ENCODE assay signal across 28 cellular contexts in the genomic region with DNA sequence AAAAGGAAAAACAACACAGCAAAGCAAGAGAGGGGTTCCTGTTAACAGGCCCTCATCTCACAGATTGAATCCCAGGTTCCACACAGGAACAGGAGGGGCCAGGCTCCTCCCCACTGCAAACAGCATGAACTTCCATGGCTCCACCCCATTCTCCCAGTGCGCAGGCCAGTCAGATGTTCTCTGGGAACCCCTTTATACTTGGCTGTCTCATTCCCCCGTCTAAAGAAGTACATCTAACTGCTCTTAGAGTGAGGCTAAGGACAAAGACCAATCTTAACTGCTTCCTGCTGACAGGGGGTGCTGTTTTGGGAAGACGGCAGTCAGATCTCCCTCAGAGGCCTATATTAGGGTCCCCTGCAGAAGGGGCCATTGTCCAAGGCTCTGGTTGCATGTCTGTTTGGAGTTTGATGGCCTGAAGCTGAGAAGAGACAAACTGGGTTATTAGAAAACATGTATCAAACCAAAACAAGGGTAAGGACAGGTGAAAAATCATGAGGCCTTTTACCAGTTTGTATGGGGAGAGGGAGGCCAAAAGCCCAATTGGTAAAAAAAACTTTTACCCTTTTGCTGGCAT. TPM values are rescaled to one million over a fixed set of nuclear protein-coding genes. Genes with fewer than 3 reads are reported as not detected.
DNase-seq lines count a peak whose midpoint lies in the region; ATAC-seq and TF ChIP-seq lines count a peak whose summit lies in the region.
"Had no signal": no experiment of that assay in that cellular context is flagged by ENCODE, and none has a peak within 500 bp of the region (broad histone marks: within the 10 kb centered on the region; RNA-seq: fewer than 3 reads in every experiment).

No MANE protein-coding gene starts in this region.

- peaks cover 22% of the 10 kb centered on the region for H3K36me3 Mint-ChIP-seq in endodermal cell (ENCODE audit: low read depth)
- peaks cover 5% of the 10 kb centered on the region for H3K36me3 Mint-ChIP-seq in activated naive CD8-positive, alpha-beta T cell treated with anti-CD3 and anti-CD28 coated beads for 36 hours

- 76% methylated on average over 3 of the region's 3 CpGs for WGBS in SK-N-SH (ENCODE audit: low lambda C conversion rate)
- 76% methylated on average over 3 of the region's 3 CpGs; no CpG with 5 or more reads in 1 of the 2 experiments for WGBS in endodermal cell (ENCODE audit: insufficient coverage in 1 of 2, insufficient read length in 1 of 2), 2 experiments

- no peak for TF ChIP-seq EP300 in SK-N-SH (IDR thresholded peaks at IDR 0.05; ENCODE audit: borderline replicate concordance in 1 of 2, low read depth in 1 of 2, low read length in 1 of 2)

- H3K79me2 ChIP-seq in SK-N-SH (ENCODE audit: insufficient read depth) = no peaks in the 10 kb centered on the region
- no peaks in the 10 kb centered on the region for H3K79me2 ChIP-seq in Karpas-422 (ENCODE audit: low read length)
- H3K79me2 ChIP-seq in osteoblast (ENCODE audit: insufficient read depth, low read length) = no peaks in the 10 kb centered on the region

- no peak overlapping the region for H3K4me3 Mint-ChIP-seq in endodermal cell
- H3K4me3 Mint-ChIP-seq in activated naive CD8-positive, alpha-beta T cell treated with anti-CD3 and anti-CD28 coated beads for 36 hours = no peak overlapping the region
- H3K4me3 Mint-ChIP-seq: activated CD8-positive, alpha-beta T cell treated with anti-CD3 and anti-CD28 coated beads, Interleukin-2, amount 10 ng/mL, durations not matched to agents 7 days and 5 days; central memory CD8-positive, alpha-beta T cell; stimulated activated naive CD8-positive, alpha-beta T cell treated with anti-CD3 and anti-CD28 coated beads, Interleukin-15, Interleukin-2, amounts not matched to agents 100 ng/mL and 50 ng/mL, for 24 hours; type B pancreatic cell had no signal

- H3K4me3 ChIP-seq in SK-N-SH (ENCODE audit: low read depth in 2 of 2, low read length in 1 of 2) = no peak overlapping the region
- no peak overlapping the region for H3K4me3 ChIP-seq in Karpas-422 (ENCODE audit: low read length)
- no peak overlapping the region for H3K4me3 ChIP-seq in endodermal cell (ENCODE audit: low read length)
- H3K4me3 ChIP-seq in osteoblast (ENCODE audit: insufficient read depth, low read length) = no peak overlapping the region
- H3K4me3 ChIP-seq: lung had no signal

- H3K27me3 ChIP-seq in SK-N-SH (ENCODE audit: insufficient read depth) (no peaks in the 10 kb centered on the region), Karpas-422 (ENCODE audit: low read length) (no peaks in the 10 kb centered on the region), endodermal cell (ENCODE audit: control insufficient read depth, insufficient read depth, low read length, poor library complexity, severe bottlenecking) (no peaks in the 10 kb centered on the region), osteoblast (ENCODE audit: insufficient read depth, low read length) (no peaks in the 10 kb centered on the region)
- H3K27me3 ChIP-seq: BE2C had no signal

- POLR2A ChIA-PET in SK-N-SH (lab: Yijun Ruan, JAX) = no interaction called here

- H3K4me1 ChIP-seq in SK-N-SH (ENCODE audit: control insufficient read depth in 1 of 2, insufficient read depth in 2 of 2, low read depth in 1 of 2, low read length in 1 of 2) (no peaks in the 10 kb centered on the region), Karpas-422 (ENCODE audit: low read length) (no peaks in the 10 kb centered on the region), endodermal cell (ENCODE audit: control insufficient read depth, insufficient read depth, low read length) (peaks cover 8% of the 10 kb centered on the region), osteoblast (ENCODE audit: insufficient read depth, low read length) (no peaks in the 10 kb centered on the region)
- H3K4me1 ChIP-seq: BE2C had no signal

- no peak overlapping the region for H2AFZ ChIP-seq in SK-N-SH (ENCODE audit: low read depth)
- H2AFZ ChIP-seq in Karpas-422 (ENCODE audit: low read length) = no peak overlapping the region
- H2AFZ ChIP-seq in osteoblast (ENCODE audit: low read length) = no peak overlapping the region

- H4K20me1 ChIP-seq in SK-N-SH (ENCODE audit: insufficient read depth) = no peaks in the 10 kb centered on the region
- no peaks in the 10 kb centered on the region for H4K20me1 ChIP-seq in Karpas-422 (ENCODE audit: insufficient read depth, low read depth, low read length)
- no peaks in the 10 kb centered on the region for H4K20me1 ChIP-seq in osteoblast (ENCODE audit: insufficient read depth, low read length)

- H3K9me3 ChIP-seq in SK-N-SH (no peaks in the 10 kb centered on the region), Karpas-422 (ENCODE audit: low read length) (no peaks in the 10 kb centered on the region), endodermal cell (ENCODE audit: control insufficient read depth, low read length) (no peaks in the 10 kb centered on the region), osteoblast (ENCODE audit: low read depth, low read length) (no peaks in the 10 kb centered on the region)
- H3K9me3 ChIP-seq: BE2C had no signal

- peaks cover 6% of the 10 kb centered on the region for H3K9me3 Mint-ChIP-seq in endodermal cell
- H3K9me3 Mint-ChIP-seq in activated naive CD8-positive, alpha-beta T cell treated with anti-CD3 and anti-CD28 coated beads for 36 hours = no peaks in the 10 kb centered on the region
- H3K9me3 Mint-ChIP-seq: central memory CD8-positive, alpha-beta T cell; stimulated activated naive CD8-positive, alpha-beta T cell treated with anti-CD3 and anti-CD28 coated beads, Interleukin-15, Interleukin-2, amounts not matched to agents 100 ng/mL and 50 ng/mL, for 24 hours; type B pancreatic cell had no signal

- TF ChIP-seq CTCF in SK-N-SH (IDR thresholded peaks at IDR 0.05) (0 out of 2 replicates have a peak, but pooled peaks have one; percentile 15), endodermal cell (conservative IDR thresholded peaks at IDR 0.05) (no peak), osteoblast (IDR thresholded peaks at IDR 0.05; ENCODE audit: extremely low read depth, low read depth, low read length) (peak; percentile 21)

- H3K4me1 Mint-ChIP-seq in endodermal cell = peaks cover 27% of the 10 kb centered on the region
- H3K4me1 Mint-ChIP-seq in activated naive CD8-positive, alpha-beta T cell treated with anti-CD3 and anti-CD28 coated beads for 36 hours = peaks cover 2% of the 10 kb centered on the region
- H3K4me1 Mint-ChIP-seq: central memory CD8-positive, alpha-beta T cell had no signal

- no peak overlapping the region for H3K27ac ChIP-seq in SK-N-SH (ENCODE audit: low read depth in 2 of 2, low read length in 1 of 2)
- H3K27ac ChIP-seq in Karpas-422 (ENCODE audit: low read length) = no peak overlapping the region
- no peak overlapping the region for H3K27ac ChIP-seq in endodermal cell (ENCODE audit: low read depth, low read length)
- no peak overlapping the region for H3K27ac ChIP-seq in osteoblast (ENCODE audit: low read depth, low read length)
- no peak overlapping the region for H3K27ac ChIP-seq in substantia nigra (ENCODE audit: low read depth, low read length, poor library complexity, severe bottlenecking)
- H3K27ac ChIP-seq: 22Rv1 had no signal

- DNase-seq in SK-N-SH (no peak), Karpas-422 (peak; percentile 39), endodermal cell (peak; percentile 71), osteoblast (ENCODE audit: insufficient read length, low spot score, missing footprints) (no peak), substantia nigra (lab: John Stamatoyannopoulos, UW) (no peak)
- DNase-seq in activated naive CD8-positive, alpha-beta T cell treated with anti-CD3 and anti-CD28 coated beads for 36 hours = no peak
- DNase-seq: activated CD4-positive, CD25-positive, alpha-beta regulatory T cell treated with anti-CD3 and anti-CD28 coated beads, Interleukin-2, amount 50 U/mL, for 72 hours; activated CD8-positive, alpha-beta T cell treated with anti-CD3 and anti-CD28 coated beads, Interleukin-2, amount 10 ng/mL, durations not matched to agents 7 days and 5 days; activated naive CD4-positive, alpha-beta T cell treated with Interleukin-2 at 50 U/mL for 16 hours; anterior cingulate cortex; BE2C; erythroblast; foreskin melanocyte; H7; hippocampal formation; KBM-7; kidney; NCI-H2171 treated with DMSO at 0.1 percent for 48 hours; NCI-H69; nucleus accumbens; stimulated activated CD4-positive, alpha-beta T cell treated with anti-CD3 and anti-CD28 coated beads, Interleukin-4, amount 100 ng/mL, for 4 hours had no signal

- no peak overlapping the region for H3K4me2 ChIP-seq in SK-N-SH
- no peak overlapping the region for H3K4me2 ChIP-seq in Karpas-422 (ENCODE audit: low read depth, low read length, poor library complexity, severe bottlenecking)
- no peak overlapping the region for H3K4me2 ChIP-seq in osteoblast (ENCODE audit: insufficient read depth, low read length)

- no peak for ATAC-seq in SK-N-SH treated with all-trans-retinoic acid at 6 μM for 48 hours
- no peak for ATAC-seq in GM19463 (IDR thresholded peaks at IDR 0.05; ENCODE audit: unreplicated experiment)
- ATAC-seq: activated CD8-positive, alpha-beta T cell treated with anti-CD3 and anti-CD28 coated beads, Interleukin-2, amount 10 ng/mL, durations not matched to agents 7 days and 5 days had no signal

- H3K27ac Mint-ChIP-seq in endodermal cell = peak overlapping the region; percentile 62
- no peak overlapping the region for H3K27ac Mint-ChIP-seq in activated naive CD8-positive, alpha-beta T cell treated with anti-CD3 and anti-CD28 coated beads for 36 hours
- H3K27ac Mint-ChIP-seq: activated CD8-positive, alpha-beta T cell treated with anti-CD3 and anti-CD28 coated beads, Interleukin-2, amount 10 ng/mL, durations not matched to agents 7 days and 5 days; stimulated activated naive CD8-positive, alpha-beta T cell treated with anti-CD3 and anti-CD28 coated beads, Interleukin-15, Interleukin-2, amounts not matched to agents 100 ng/mL and 50 ng/mL, for 24 hours; type B pancreatic cell had no signal

- H3K9ac ChIP-seq in SK-N-SH (no peak overlapping the region), Karpas-422 (ENCODE audit: low read length) (no peak overlapping the region), endodermal cell (ENCODE audit: extremely low read depth, low read length, poor library complexity, severe bottlenecking) (no peak overlapping the region)

- peaks cover 18% of the 10 kb centered on the region for H3F3A ChIP-seq in SK-N-SH (replicated peaks; ENCODE audit: insufficient read depth)

- CTCF ChIA-PET in SK-N-SH (lab: Yijun Ruan, JAX) = interaction anchor here (0.6 to 1.2 kb wide), 2 partner anchors 16 to 73 kb away, joined by 3 to 4 read pairs; a partner anchor contains a TSS

- no peak for TF ChIP-seq RAD21 in SK-N-SH (IDR thresholded peaks at IDR 0.05; ENCODE audit: low read length)

- H3K9me2 ChIP-seq in SK-N-SH = no peaks in the 10 kb centered on the region
- H3K9me2 ChIP-seq in Karpas-422 (replicated peaks; ENCODE audit: insufficient read depth, low read length) = no peaks in the 10 kb centered on the region

- no peaks in the 10 kb centered on the region for H3K27me3 Mint-ChIP-seq in endodermal cell (ENCODE audit: insufficient read depth)
- no peaks in the 10 kb centered on the region for H3K27me3 Mint-ChIP-seq in activated naive CD8-positive, alpha-beta T cell treated with anti-CD3 and anti-CD28 coated beads for 36 hours
- H3K27me3 Mint-ChIP-seq: central memory CD8-positive, alpha-beta T cell; stimulated activated naive CD8-positive, alpha-beta T cell treated with anti-CD3 and anti-CD28 coated beads, Interleukin-15, Interleukin-2, amounts not matched to agents 100 ng/mL and 50 ng/mL, for 24 hours; type B pancreatic cell had no signal

- H3K36me3 ChIP-seq in SK-N-SH (replicated peaks in 1 of 2; ENCODE audit: control insufficient read depth in 1 of 2, insufficient read depth in 2 of 2, low read length in 1 of 2) (peaks cover 14 to 26% of the 10 kb centered on the region in 2 experiments), Karpas-422 (ENCODE audit: insufficient read depth, low read length) (peaks cover 15% of the 10 kb centered on the region), endodermal cell (ENCODE audit: control insufficient read depth, insufficient read depth, low read length) (peaks cover 28% of the 10 kb centered on the region), osteoblast (ENCODE audit: insufficient read depth, low read length) (peaks cover 21% of the 10 kb centered on the region)

RNA-seq across cellular contexts. Expression of a gene that starts 10.5 kb away (rescaled TPM):
- 152 and 153 TPM in 2 replicates for polyA plus RNA-seq in SK-N-SH (2012; rRNA removed)
- polyA plus RNA-seq in SK-N-SH (2012; cell fraction: cytosol; rRNA removed) = 147 and 148 TPM in 2 replicates
- 145 and 158 TPM in 2 replicates for polyA plus RNA-seq in SK-N-SH (2012; cell fraction: nucleus; rRNA removed)
- 61.8 and 88.1 TPM in 2 replicates for total RNA-seq in Karpas-422 (2014; rRNA removed; shearing (Covaris generic); ENCODE audit: low replicate concordance)
- 100 to 1,000 TPM; 368 to 385 TPM for total RNA-seq in endodermal cell
- 403 TPM for polyA plus RNA-seq in endodermal cell (2013, experiment 1 of 2)
- 368 TPM for polyA plus RNA-seq in endodermal cell (2013, experiment 2 of 2)
- 25.9 and 27.5 TPM in 2 replicates for total RNA-seq in osteoblast
- 100 to 1,000 TPM; 274 to 278 TPM for total RNA-seq in activated naive CD8-positive, alpha-beta T cell treated with anti-CD3 and anti-CD28 coated beads for 36 hours

RNA-seq across cellular contexts. Expression of a gene that starts 22.7 kb away (rescaled TPM):
- 156 and 185 TPM in 2 replicates for polyA plus RNA-seq in SK-N-SH (2012; rRNA removed)
- polyA plus RNA-seq in SK-N-SH (2012; cell fraction: cytosol; rRNA removed) = 111 and 140 TPM in 2 replicates
- polyA plus RNA-seq in SK-N-SH (2012; cell fraction: nucleus; rRNA removed) = 215 and 220 TPM in 2 replicates
- 79.0 and 120 TPM in 2 replicates for total RNA-seq in Karpas-422 (2014; rRNA removed; shearing (Covaris generic); ENCODE audit: low replicate concordance)
- total RNA-seq in endodermal cell = 100 to 1,000 TPM; 200 to 239 TPM
- 176 TPM for polyA plus RNA-seq in endodermal cell (2013, experiment 1 of 2)
- 157 TPM for polyA plus RNA-seq in endodermal cell (2013, experiment 2 of 2)
- 129 and 136 TPM in 2 replicates for total RNA-seq in osteoblast
- 100 to 1,000 TPM; 181 to 203 TPM for total RNA-seq in activated naive CD8-positive, alpha-beta T cell treated with anti-CD3 and anti-CD28 coated beads for 36 hours

RNA-seq across cellular contexts. Expression of a gene that starts 50.5 kb away (rescaled TPM):
- polyA plus RNA-seq in SK-N-SH (2012; rRNA removed) = 0.31 and 0.41 TPM in 2 replicates
- 0.04 and 0.08 TPM in 2 replicates for polyA plus RNA-seq in SK-N-SH (2012; cell fraction: cytosol; rRNA removed)
- polyA plus RNA-seq in SK-N-SH (2012; cell fraction: nucleus; rRNA removed) = 4.5 and 6.3 TPM in 2 replicates
- 1.6 and 4.1 TPM in 2 replicates for total RNA-seq in Karpas-422 (2014; rRNA removed; shearing (Covaris generic); ENCODE audit: low replicate concordance)
- total RNA-seq in endodermal cell = 1 to 10 TPM; 2.5 to 5.1 TPM
- polyA plus RNA-seq in endodermal cell (2013, experiment 1 of 2) = 1.2 TPM
- 1.2 TPM for polyA plus RNA-seq in endodermal cell (2013, experiment 2 of 2)
- 0.72 and 1.5 TPM in 2 replicates for total RNA-seq in osteoblast
- total RNA-seq in activated naive CD8-positive, alpha-beta T cell treated with anti-CD3 and anti-CD28 coated beads for 36 hours = 1 to 10 TPM; 1.1 to 1.2 TPM

RNA-seq across cellular contexts. Expression of a gene that starts 51.6 kb away (rescaled TPM):
- polyA plus RNA-seq in SK-N-SH (2012; rRNA removed) = 467 and 551 TPM in 2 replicates
- 594 and 715 TPM in 2 replicates for polyA plus RNA-seq in SK-N-SH (2012; cell fraction: cytosol; rRNA removed)
- polyA plus RNA-seq in SK-N-SH (2012; cell fraction: nucleus; rRNA removed) = 153 and 277 TPM in 2 replicates
- total RNA-seq in Karpas-422 (2014; rRNA removed; shearing (Covaris generic); ENCODE audit: low replicate concordance) = 289 and 397 TPM in 2 replicates
- total RNA-seq in endodermal cell (100 to 1,000 TPM; 872 to 949 TPM), osteoblast (249 and 260 TPM in 2 replicates)
- 677 TPM for polyA plus RNA-seq in endodermal cell (2013, experiment 1 of 2)
- 633 TPM for polyA plus RNA-seq in endodermal cell (2013, experiment 2 of 2)
- total RNA-seq in activated naive CD8-positive, alpha-beta T cell treated with anti-CD3 and anti-CD28 coated beads for 36 hours = 100 to 1,000 TPM; 746 to 755 TPM

Comparison
In these comparisons a context has a peak if more than half of its experiments do, and no peak if none do; other contexts are left out.
1. DNase-seq: peak in Karpas-422 (single experiment) and endodermal cell (single experiment); none in SK-N-SH (single experiment), osteoblast (single experiment), activated naive CD8-positive, alpha-beta T cell treated with anti-CD3 and anti-CD28 coated beads for 36 hours (single experiment) and substantia nigra (0 of 49).